Comparison of ENCODE assay signal across 8 cellular contexts in the genomic region with DNA sequence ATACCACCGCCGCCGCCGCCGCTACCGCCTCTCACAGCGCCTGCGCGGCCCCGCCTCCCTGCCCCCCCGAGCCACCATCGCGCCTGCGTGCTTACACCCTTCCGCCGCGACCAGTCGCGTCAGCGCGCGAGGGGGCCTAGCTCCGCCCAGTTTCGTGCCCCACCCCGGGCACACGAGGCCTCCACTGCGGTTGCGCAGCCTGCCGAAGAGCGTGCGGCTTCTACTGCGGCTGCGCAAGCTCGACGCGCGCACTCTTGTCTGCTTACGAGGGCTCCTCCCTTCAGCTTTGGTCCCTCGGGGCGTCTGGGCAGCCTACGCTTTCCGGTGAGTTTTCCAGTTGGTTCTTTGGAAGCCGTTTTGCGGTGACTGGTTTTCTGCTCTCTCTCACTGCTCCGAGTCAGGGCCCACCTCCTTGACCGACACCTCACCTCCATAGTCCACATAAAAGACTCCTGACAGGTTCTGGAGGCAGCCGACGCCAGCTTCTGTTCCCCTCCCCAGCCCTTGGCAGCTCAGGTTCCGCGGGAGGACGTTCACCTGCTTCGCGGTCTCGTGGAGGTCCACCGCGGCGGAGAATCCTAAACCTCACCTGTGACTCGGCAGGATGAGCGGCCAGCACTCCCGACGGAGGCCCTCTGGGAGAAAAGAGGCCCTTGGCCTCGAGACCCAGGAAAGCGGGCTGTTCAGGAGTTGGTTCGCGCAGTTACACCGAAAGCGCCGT. TPM values are rescaled to one million over a fixed set of nuclear protein-coding genes. Genes with fewer than 3 reads are reported as not detected.
DNase-seq lines count a peak whose midpoint lies in the region; ATAC-seq lines count a peak whose summit lies in the region.

PITPNB (minus strand) TSS at position 35 of the 721 bp plus-strand sequence. CDS start 65 bp downstream, outside the sequence.

- DNase-seq in COLO668 (lab: John Stamatoyannopoulos, UW; ENCODE audit: unreplicated experiment) (peak; percentile 98), HT1080 (ENCODE audit: low read depth) (peak; percentile 96), NOMO-1 (lab: John Stamatoyannopoulos, UW; ENCODE audit: unreplicated experiment in 2 of 2) (peak; percentile 94 to 96), lung microvascular endothelial cell (ENCODE audit: low read depth in 2 of 2) (peak; percentile 99)
- DNase-seq in effector CD8-positive, alpha-beta T cell (lab: John Stamatoyannopoulos, UW): peak; percentile 99
- peak; percentile 98 to 99 (median 99) for DNase-seq in stimulated activated CD4-positive, alpha-beta T cell treated with anti-CD3 and anti-CD28 coated beads, TNF-alpha, amount 100 ng/mL, for 4 hours (ENCODE audit: low read depth in 3 of 3)

- POLR2A ChIA-PET in activated CD8-positive, alpha-beta memory T cell treated with anti-CD3 and anti-CD28 coated beads for 36 hours (lab: Charles Lee): interaction anchor here (0.7 to 1.5 kb wide), 5 partner anchors 16 to 880 kb away, joined by 3 to 4 read pairs (median 3); partner anchors contain the start of gene XBP1

- CTCF ChIA-PET in activated CD8-positive, alpha-beta memory T cell treated with anti-CD3 and anti-CD28 coated beads for 36 hours (lab: Charles Lee): interaction anchor here (0.5 to 1.7 kb wide), 6 partner anchors 27 to 825 kb away, joined by 3 to 6 read pairs (median 3); no protein-coding TSS in a partner anchor

- peak; percentile 85 for ATAC-seq in GM21360 (IDR thresholded peaks at IDR 0.05; ENCODE audit: unreplicated experiment)

RNA-seq across cellular contexts. Expression of gene PITPNB, which starts in this region (rescaled TPM):
- total RNA-seq in HT1080 (2014; rRNA removed; shearing (Covaris generic)): 12.7 and 19.2 TPM in 2 replicates
- polyA plus RNA-seq in HT1080 (2015; cell fraction: cytosol; rRNA removed): 73.6 and 79.6 TPM in 2 replicates
- 67.9 and 75.4 TPM in 2 replicates for polyA plus RNA-seq in HT1080 (2015; cell fraction: nucleus; rRNA removed)
- 100 to 1,000 TPM; 150 to 153 TPM for total RNA-seq in activated CD8-positive, alpha-beta memory T cell treated with anti-CD3 and anti-CD28 coated beads for 36 hours
- 17.7 and 23.4 TPM in 2 replicates for total RNA-seq in lung microvascular endothelial cell

Comparison
In these comparisons a context has a peak if more than half of its experiments do, and no peak if none do; other contexts are left out.
1. Peak in every context shown above with its lines: DNase-seq and ATAC-seq.